Comparison of ENCODE assay signal across 8 cellular contexts in the genomic region with DNA sequence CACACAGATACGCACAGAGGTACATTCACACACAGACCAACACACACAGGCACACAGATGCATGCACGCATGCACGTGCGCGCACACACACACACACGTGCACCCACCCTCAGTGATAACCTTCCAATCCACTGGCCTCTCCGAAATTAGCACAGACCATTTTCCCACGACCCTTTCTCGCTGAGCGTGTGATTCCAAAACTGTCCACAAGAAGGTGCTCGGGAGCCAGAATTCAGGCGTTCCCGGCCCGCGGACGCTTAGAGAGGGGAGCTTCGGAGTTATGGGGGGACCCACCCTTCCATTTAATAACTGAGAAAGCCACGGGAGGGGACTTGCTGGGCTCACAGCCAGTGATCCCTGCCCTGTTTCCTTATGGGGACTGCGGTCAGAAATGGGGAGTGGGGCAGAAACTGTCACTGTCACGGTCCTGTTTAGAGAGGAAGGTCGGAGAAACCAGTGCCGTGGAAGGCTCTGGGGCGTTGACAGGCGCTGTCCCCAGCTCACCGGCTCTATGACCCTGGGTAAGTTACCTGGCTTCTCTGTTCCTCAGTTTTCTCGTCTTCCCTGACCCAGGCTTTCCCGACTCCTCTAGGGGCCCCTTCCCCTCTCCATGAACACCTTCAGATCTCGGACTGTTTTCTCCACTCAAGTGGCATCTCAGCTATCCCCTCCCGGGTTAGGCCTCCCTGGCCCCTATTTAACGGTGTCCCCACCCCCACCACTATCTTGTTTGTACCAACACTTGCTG. TPM values are rescaled to one million over a fixed set of nuclear protein-coding genes. Genes with fewer than 3 reads are reported as not detected.
DNase-seq lines count a peak whose midpoint lies in the region; ATAC-seq and TF ChIP-seq lines count a peak whose summit lies in the region.

No MANE protein-coding gene starts in this region.

- TF ChIP-seq CTCF in HL-60 (IDR thresholded peaks at IDR 0.05; ENCODE audit: insufficient read depth, low read length), result peak; percentile 76
- peak; percentile 74 for TF ChIP-seq CTCF in PC-3 (conservative IDR thresholded peaks at IDR 0.05; ENCODE audit: low read depth, low read length)
- TF ChIP-seq CTCF in fibroblast of pulmonary artery (IDR thresholded peaks at IDR 0.05; ENCODE audit: low read length, missing control alignments), result peak; percentile 89
- peak; percentile 79 to 84 (median 81) for TF ChIP-seq CTCF in nephron (IDR thresholded peaks at IDR 0.05; ENCODE audit: unreplicated experiment in 3 of 3)

- H3K36me3 Mint-ChIP-seq in CD4-positive, alpha-beta memory T cell, result peaks cover 0 to 1% of the 10 kb centered on the region in 2 donors
- no peaks in the 10 kb centered on the region for H3K36me3 Mint-ChIP-seq in activated T-cell treated with anti-CD3 and anti-CD28 coated beads, Interleukin-2, amount 50 U/mL, for 72 hours (ENCODE audit: insufficient read depth in 2 of 2)
- no peaks in the 10 kb centered on the region for H3K36me3 Mint-ChIP-seq in nephron (ENCODE audit: low read depth)

- no peaks in the 10 kb centered on the region for H3K27me3 ChIP-seq in CD4-positive, alpha-beta memory T cell (ENCODE audit: insufficient read depth, low read length)
- H3K27me3 ChIP-seq in HL-60 (ENCODE audit: insufficient read depth, poor library complexity, severe bottlenecking) (no peaks in the 10 kb centered on the region), PC-3 (ENCODE audit: low read length) (peaks cover 19% of the 10 kb centered on the region)

- ATAC-seq in GM19372 (IDR thresholded peaks at IDR 0.05; ENCODE audit: low read depth, unreplicated experiment) (peak; percentile 49), PC-3 (peak; percentile 87)
- peak; percentile 81 to 83 for ATAC-seq in activated T-cell treated with anti-CD3 and anti-CD28 coated beads, Interleukin-2, amount 50 U/mL, for 72 hours (replicated peaks in 1 of 2)

- peak overlapping the region; percentile 64 for H3K27ac ChIP-seq in CD4-positive, alpha-beta memory T cell (ENCODE audit: low read depth, low read length)
- no peak overlapping the region for H3K27ac ChIP-seq in HL-60 (replicated peaks)
- H3K27ac ChIP-seq in PC-3 (ENCODE audit: low read length), result no peak overlapping the region

- no peak overlapping the region for H3K9ac ChIP-seq in PC-3 (ENCODE audit: low read length)

- intact Hi-C loops in CD4-positive, alpha-beta memory T cell (cut with micrococcal nuclease), result loop anchor here (1.0 to 2.0 kb wide), 4 partner anchors 34 to 537 kb away; partner anchors contain the start of genes CRY2 and SLC35C1
- intact Hi-C loops in PC-3 (cut with micrococcal nuclease), result loop anchor here (10.0 kb wide), 1 partner anchor 437 kb away; no protein-coding TSS in a partner anchor

- no peaks in the 10 kb centered on the region for H3F3A ChIP-seq in PC-3 (ENCODE audit: low read length, unreplicated experiment)

- CTCF ChIA-PET in CD4-positive, alpha-beta memory T cell (lab: Charles Lee; ENCODE audit: partially characterized antibody), result interaction anchor here (0.6 to 3.4 kb wide), 46 partner anchors 9 to 870 kb away, joined by 3 to 33 read pairs (median 5); partner anchors contain the start of gene SLC35C1
- CTCF ChIA-PET in PC-3 (lab: Charles Lee), result interaction anchor here (0.5 to 1.9 kb wide), 9 partner anchors 24 to 1580 kb away, joined by 3 to 15 read pairs (median 6); partner anchors contain the start of gene SLC35C1

- H3K4me3 Mint-ChIP-seq in CD4-positive, alpha-beta memory T cell, result peak overlapping the region; percentile 90 to 95 (median 92)
- H3K4me3 Mint-ChIP-seq in activated T-cell treated with anti-CD3 and anti-CD28 coated beads, Interleukin-2, amount 50 U/mL, for 72 hours, result peak overlapping the region; percentile 94 to 97
- peak overlapping the region; percentile 84 to 90 (median 86) for H3K4me3 Mint-ChIP-seq in nephron

- H3K4me1 Mint-ChIP-seq in CD4-positive, alpha-beta memory T cell, result peaks cover 9 to 28% (median 22%) of the 10 kb centered on the region in 4 donors
- peaks cover 18% of the 10 kb centered on the region for H3K4me1 Mint-ChIP-seq in activated T-cell treated with anti-CD3 and anti-CD28 coated beads, Interleukin-2, amount 50 U/mL, for 72 hours (ENCODE audit: low read depth)
- H3K4me1 Mint-ChIP-seq in nephron, result peaks cover 13% of the 10 kb centered on the region

- no TSS peak for BruUV-seq in PC-3 (replicated peaks; lab: Mats Ljungman, UMichigan)

- peaks cover 22% of the 10 kb centered on the region for H3K4me1 ChIP-seq in CD4-positive, alpha-beta memory T cell (ENCODE audit: insufficient read depth, low read length)
- H3K4me1 ChIP-seq in PC-3 (ENCODE audit: insufficient read depth, low read length), result no peaks in the 10 kb centered on the region

- peak overlapping the region; percentile 69 to 92 for H3K4me3 ChIP-seq in CD4-positive, alpha-beta memory T cell (ENCODE audit: low read length in 2 of 2)
- H3K4me3 ChIP-seq in HL-60 (replicated peaks; ENCODE audit: insufficient read depth, low read length) (peak overlapping the region; percentile 28), PC-3 (ENCODE audit: low read length) (peak overlapping the region; percentile 76), fibroblast of pulmonary artery (replicated peaks; ENCODE audit: low read depth, low read length) (peak overlapping the region; percentile 54)

- H2AFZ ChIP-seq in PC-3 (ENCODE audit: low read length), result peak overlapping the region; percentile 98

- H3K9me3 ChIP-seq in CD4-positive, alpha-beta memory T cell (ENCODE audit: control insufficient read depth in 1 of 2, low read length in 2 of 2), result no peaks in the 10 kb centered on the region
- H3K9me3 ChIP-seq in PC-3 (ENCODE audit: low read length), result no peaks in the 10 kb centered on the region

- H3K36me3 ChIP-seq in CD4-positive, alpha-beta memory T cell (ENCODE audit: insufficient read depth, low read length), result no peaks in the 10 kb centered on the region
- H3K36me3 ChIP-seq in PC-3 (ENCODE audit: low read depth, low read length), result no peaks in the 10 kb centered on the region

- H3K9me2 ChIP-seq in PC-3 (replicated peaks; ENCODE audit: low read length), result no peaks in the 10 kb centered on the region

- H3K4me2 ChIP-seq in PC-3 (ENCODE audit: low read length), result peak overlapping the region; percentile 96

- H3K79me2 ChIP-seq in PC-3 (ENCODE audit: low read length), result no peaks in the 10 kb centered on the region

- no peaks in the 10 kb centered on the region for H4K20me1 ChIP-seq in PC-3 (ENCODE audit: low read length)

- peak; percentile 63 to 75 (median 68) for DNase-seq in CD4-positive, alpha-beta memory T cell
- DNase-seq in HL-60 (ENCODE audit: low read depth in 1 of 2, low spot score in 1 of 2) (peak; percentile 18 to 46), PC-3 (peak; percentile 67), fibroblast of pulmonary artery (ENCODE audit: low read depth) (peak; percentile 58)
- peak; percentile 73 to 77 for DNase-seq in activated T-cell treated with anti-CD3 and anti-CD28 coated beads, Interleukin-2, amount 50 U/mL, for 72 hours
- peak; percentile 67 for DNase-seq in stimulated activated naive CD4-positive, alpha-beta T cell treated with Interleukin-2 at 50 U/mL for 16 hours (lab: John Stamatoyannopoulos, UW)

- POLR2A ChIA-PET in CD4-positive, alpha-beta memory T cell (lab: Charles Lee; ENCODE audit: partially characterized antibody), result interaction anchor here (0.7 to 2.4 kb wide), 8 partner anchors 8 to 432 kb away, joined by 3 to 28 read pairs (median 5); partner anchors contain the start of genes CRY2, PEX16 and SLC35C1
- POLR2A ChIA-PET in PC-3 (lab: Charles Lee; ENCODE audit: unreplicated experiment), result no interaction called here

- peaks cover 0 to 3% of the 10 kb centered on the region in 2 donors for H3K27me3 Mint-ChIP-seq in CD4-positive, alpha-beta memory T cell
- H3K27me3 Mint-ChIP-seq in activated T-cell treated with anti-CD3 and anti-CD28 coated beads, Interleukin-2, amount 50 U/mL, for 72 hours (ENCODE audit: low read depth), result no peaks in the 10 kb centered on the region
- peaks cover 44% of the 10 kb centered on the region for H3K27me3 Mint-ChIP-seq in nephron (ENCODE audit: low read depth)

- H3K9me3 Mint-ChIP-seq in CD4-positive, alpha-beta memory T cell, result no peaks in the 10 kb centered on the region
- H3K9me3 Mint-ChIP-seq in activated T-cell treated with anti-CD3 and anti-CD28 coated beads, Interleukin-2, amount 50 U/mL, for 72 hours, result no peaks in the 10 kb centered on the region
- H3K9me3 Mint-ChIP-seq in nephron, result no peaks in the 10 kb centered on the region

- peak overlapping the region; percentile 75 to 92 (median 90) for H3K27ac Mint-ChIP-seq in CD4-positive, alpha-beta memory T cell
- peak overlapping the region; percentile 9 for H3K27ac Mint-ChIP-seq in activated T-cell treated with anti-CD3 and anti-CD28 coated beads, Interleukin-2, amount 50 U/mL, for 72 hours
- H3K27ac Mint-ChIP-seq in nephron, result peak overlapping the region in 1 of 3 experiments; percentile 7

RNA-seq across cellular contexts. Expression of gene SLC35C1, which starts 33.6 kb away (rescaled TPM):
- total RNA-seq in CD4-positive, alpha-beta memory T cell, result 10 to 100 TPM; 20.3 to 21.5 TPM
- polyA plus RNA-seq in CD4-positive, alpha-beta memory T cell, result 10 to 100 TPM; 18.6 to 19.9 TPM
- total RNA-seq in PC-3 (2014; rRNA removed), result 9.5 and 13.5 TPM in 2 replicates
- 10 to 100 TPM; 12.0 to 15.1 TPM for total RNA-seq in activated T-cell treated with anti-CD3 and anti-CD28 coated beads, Interleukin-2, amount 50 U/mL, for 72 hours

Comparison
In these comparisons a context has a peak if more than half of its experiments do, and no peak if none do; other contexts are left out.
1. H3K4me3 ChIP-seq: peak in every context shown above with its lines; median percentile 80 in CD4-positive, alpha-beta memory T cell; 76 in PC-3; 54 in fibroblast of pulmonary artery; 28 in HL-60.